ENCODE assay signal across 35 cellular contexts in genomic region chr2:83273322-83273721, GRCh38.
DNase-seq lines count a peak whose midpoint lies in the region; ATAC-seq, FAIRE-seq and TF ChIP-seq lines count a peak whose summit lies in the region.
"Had no signal": no experiment of that assay in that cellular context is flagged by ENCODE, and none has a peak within 500 bp of the region (broad histone marks: within the 10 kb centered on the region; RNA-seq: fewer than 3 reads in every experiment).

No MANE protein-coding gene starts in this region.

- no peak overlapping the region for H2AFZ ChIP-seq in HepG2 (ENCODE audit: low read length)
- peak overlapping the region; percentile 5; the same call in 1 of the 2 replicates for H2AFZ ChIP-seq in OCI-LY3 (ENCODE audit: low read depth, low read length)

- H3K4me2 ChIP-seq in HepG2 (ENCODE audit: low read depth, low read length) (no peak overlapping the region), OCI-LY3 (ENCODE audit: low read length) (no peak overlapping the region)
- H3K4me2 ChIP-seq: A549; BLaER1; BLaER1 treated with 17β-estradiol and CSF1 and Interleukin-3, amounts not matched to agents 10 nM and 100 nM had no signal

- H3K36me3 ChIP-seq in liver (ENCODE audit: control insufficient read depth in 4 of 4, insufficient read depth in 3 of 4, low read depth in 1 of 4, low read length in 3 of 4): no peaks in the 10 kb centered on the region
- H3K36me3 ChIP-seq in HepG2 (replicated peaks in 1 of 2; ENCODE audit: control insufficient read depth in 1 of 2, insufficient read depth in 2 of 2, low read length in 2 of 2): no peaks in the 10 kb centered on the region
- H3K36me3 ChIP-seq in OCI-LY3 (replicated peaks; ENCODE audit: low read depth, low read length): no peaks in the 10 kb centered on the region
- H3K36me3 ChIP-seq in right lobe of liver: no peaks in the 10 kb centered on the region
- H3K36me3 ChIP-seq: BE2C; BLaER1; BLaER1 treated with 17β-estradiol and CSF1 and Interleukin-3, amounts not matched to agents 10 nM and 100 nM had no signal

- in situ Hi-C loops in HepG2 (cut with HindIII; ENCODE audit: extremely low pct_ligation_motif_present, low pct_unique_long_range_greater_than_20kb): no loop called here

- no peaks in the 10 kb centered on the region for H3K4me1 ChIP-seq in liver (ENCODE audit: control insufficient read depth in 4 of 4, insufficient read depth in 4 of 4, low read length in 3 of 4)
- H3K4me1 ChIP-seq in HepG2 (ENCODE audit: insufficient read depth, low read length): no peaks in the 10 kb centered on the region
- H3K4me1 ChIP-seq in OCI-LY3 (ENCODE audit: low read length): no peaks in the 10 kb centered on the region
- H3K4me1 ChIP-seq in right lobe of liver: peaks cover 0 to 7% (median 0%) of the 10 kb centered on the region in 4 donors
- H3K4me1 ChIP-seq: A549; BE2C; BLaER1; BLaER1 treated with 17β-estradiol and CSF1 and Interleukin-3, amounts not matched to agents 10 nM and 100 nM; Caco-2 had no signal

- no peaks in the 10 kb centered on the region for H4K20me1 ChIP-seq in HepG2 (ENCODE audit: insufficient read depth, low read length)
- no peaks in the 10 kb centered on the region for H4K20me1 ChIP-seq in OCI-LY3 (ENCODE audit: insufficient read depth, low read length)
- H4K20me1 ChIP-seq: BLaER1; BLaER1 treated with 17β-estradiol and CSF1 and Interleukin-3, amounts not matched to agents 10 nM and 100 nM had no signal

- H3K4me3 ChIP-seq in liver (ENCODE audit: low read depth in 1 of 3, low read length in 3 of 3) (no peak overlapping the region), HepG2 (replicated peaks in 1 of 3; ENCODE audit: insufficient read depth in 1 of 3, low read depth in 2 of 3, low read length in 3 of 3) (no peak overlapping the region), OCI-LY3 (ENCODE audit: low read length) (no peak overlapping the region), right lobe of liver (no peak overlapping the region)
- H3K4me3 ChIP-seq: A549; BLaER1; BLaER1 treated with 17β-estradiol and CSF1 and Interleukin-3, amounts not matched to agents 10 nM and 100 nM had no signal

- ATAC-seq in HepG2 (no peak), left lobe of liver (peak; percentile 58), right lobe of liver (peak; percentile 36 to 80 (median 50)), HG02884 (IDR thresholded peaks at IDR 0.05; ENCODE audit: unreplicated experiment) (no peak), GM18520 (IDR thresholded peaks at IDR 0.05; ENCODE audit: unreplicated experiment) (no peak)
- ATAC-seq: A549; CD8-positive, alpha-beta T cell had no signal

- no peak for DNase-seq in HepG2 (ENCODE audit: low spot score)
- no peak for DNase-seq in left lobe of liver (ENCODE audit: low spot score)
- no peak for DNase-seq in right lobe of liver
- no peak for DNase-seq in activated CD4-positive, alpha-beta T cell treated with anti-CD3 and anti-CD28 coated beads for 4 hours
- DNase-seq: 8988T; ACHN; AML-193; BE2C; C1 segment of cervical spinal cord; Caco-2; Calu3; CD4-positive, alpha-beta memory T cell; CD4-positive, alpha-beta T cell; CD4-positive, CD25-positive, alpha-beta regulatory T cell; CD8-positive, alpha-beta memory T cell; CD8-positive, alpha-beta T cell; COR-L47; DMS 273 treated with DMSO at 0.1 percent for 48 hours; DMS153; DMS53; DMS79; DMS79 treated with DMSO at 0.1 percent for 48 hours; DND-41; EL had no signal

- TF ChIP-seq EP300 in HepG2 (IDR thresholded peaks at IDR 0.05; ENCODE audit: low read depth in 2 of 2, low read length in 2 of 2) (no peak), HepG2 (CRISPR knock-in tag; IDR thresholded peaks at IDR 0.05; ENCODE audit: borderline replicate concordance) (no peak)

- CTCF ChIA-PET in HepG2 (lab: Yijun Ruan, JAX; ENCODE audit: low intra/inter-chr PET ratio, low total read pairs): no interaction called here

- TF ChIP-seq CTCF in liver (IDR thresholded peaks at IDR 0.05; ENCODE audit: low read depth, low read length, missing input control) (no peak), HepG2 (CRISPR knock-in tag; IDR thresholded peaks at IDR 0.05) (no peak), OCI-LY3 (IDR thresholded peaks at IDR 0.05; ENCODE audit: low read depth, low read length) (no peak), right lobe of liver (IDR thresholded peaks at IDR 0.05) (no peak)

- no peak for TF ChIP-seq POLR2A in HepG2 (IDR thresholded peaks at IDR 0.05; ENCODE audit: insufficient read depth in 1 of 2, low read depth in 2 of 2, low read length in 2 of 2)
- no peak for TF ChIP-seq POLR2A in right lobe of liver (IDR thresholded peaks at IDR 0.05)

- POLR2A ChIA-PET in HepG2 (lab: Yijun Ruan, JAX): no interaction called here

- no peak for FAIRE-seq in HepG2 (lab: Jason Lieb, UNC)
- FAIRE-seq: A204.1, A549, D721Med had no signal

- H3K27ac ChIP-seq in liver (ENCODE audit: low read depth in 1 of 2, low read length in 2 of 2) (no peak overlapping the region), HepG2 (ENCODE audit: extremely low read length, insufficient read depth, low read length) (no peak overlapping the region), OCI-LY3 (ENCODE audit: low read length) (no peak overlapping the region), right lobe of liver (no peak overlapping the region)
- H3K27ac ChIP-seq: 22Rv1; A549; BLaER1; BLaER1 treated with 17β-estradiol and CSF1 and Interleukin-3, amounts not matched to agents 10 nM and 100 nM; C4-2B had no signal

- TF ChIP-seq RAD21 in liver (IDR thresholded peaks at IDR 0.05) (no peak), HepG2 (CRISPR knock-in tag; IDR thresholded peaks at IDR 0.05) (no peak)

- no peak overlapping the region for H3K9ac ChIP-seq in liver (ENCODE audit: low read depth in 1 of 2, low read length in 2 of 2)
- no peak overlapping the region for H3K9ac ChIP-seq in HepG2 (ENCODE audit: insufficient read depth, low read depth, low read length)
- no peak overlapping the region for H3K9ac ChIP-seq in OCI-LY3 (ENCODE audit: low read length)
- H3K9ac ChIP-seq: BLaER1; BLaER1 treated with 17β-estradiol and CSF1 and Interleukin-3, amounts not matched to agents 10 nM and 100 nM had no signal

- intact Hi-C loops in HepG2 (cut with micrococcal nuclease; ENCODE audit: unreplicated experiment) (no loop called here), right lobe of liver (cut with DNase I) (no loop called here)

- H3K79me2 ChIP-seq in HepG2 (ENCODE audit: insufficient read depth, low read length) (no peaks in the 10 kb centered on the region), OCI-LY3 (ENCODE audit: low read length) (no peaks in the 10 kb centered on the region)

- H3K27me3 ChIP-seq in liver (ENCODE audit: control insufficient read depth in 4 of 4, insufficient read depth in 4 of 4, low read length in 3 of 4) (no peaks in the 10 kb centered on the region), HepG2 (ENCODE audit: control insufficient read depth in 1 of 2, insufficient read depth in 2 of 2, low read length in 2 of 2) (no peaks in the 10 kb centered on the region), OCI-LY3 (ENCODE audit: low read depth, low read length) (no peaks in the 10 kb centered on the region), right lobe of liver (no peaks in the 10 kb centered on the region)
- H3K27me3 ChIP-seq: BE2C; BLaER1; BLaER1 treated with 17β-estradiol and CSF1 and Interleukin-3, amounts not matched to agents 10 nM and 100 nM had no signal

- H3K9me3 ChIP-seq in liver (ENCODE audit: control insufficient read depth in 4 of 4, low read length in 3 of 4) (no peaks in the 10 kb centered on the region), HepG2 (ENCODE audit: low read length) (peaks cover 77% of the 10 kb centered on the region), OCI-LY3 (ENCODE audit: insufficient read depth, low read length) (no peaks in the 10 kb centered on the region), right lobe of liver (no peaks in the 10 kb centered on the region)
- H3K9me3 ChIP-seq: A549; BE2C; BLaER1; BLaER1 treated with 17β-estradiol and CSF1 and Interleukin-3, amounts not matched to agents 10 nM and 100 nM; Caco-2 had no signal

- BruUV-seq in HepG2 (replicated peaks; lab: Mats Ljungman, UMichigan): no TSS peak

TF ChIP-seq in liver, 16 proteins besides CTCF, POLR2A, EP300 and RAD21:
- TF ChIP-seq HNF4A (conservative IDR thresholded peaks at IDR 0.05) (peak; percentile 6 to 47), RXRA (IDR thresholded peaks at IDR 0.05) (peak in 1 of 2 donors; percentile 32), ATF3 (IDR thresholded peaks at IDR 0.05) (no peak), SP1 (IDR thresholded peaks at IDR 0.05) (no peak)

TF ChIP-seq in HepG2, 621 proteins besides CTCF, POLR2A, EP300 and RAD21 (continues in another document):
- TF ChIP-seq PRPF4 (IDR thresholded peaks at IDR 0.05; ENCODE audit: low read depth, low read length, poor library complexity, severe bottlenecking): no peak

Comparison
In these comparisons a context has a peak if more than half of its experiments do, and no peak if none do; other contexts are left out.
1. ATAC-seq: peak in left lobe of liver (single experiment) and right lobe of liver (4 of 4); none in HepG2 (single experiment), HG02884 (single experiment) and GM18520 (single experiment).